12 cellular contexts compared by ENCODE assay signal in genomic region chr17:2086306-2086705, GRCh38. TPM values are rescaled to one million over a fixed set of nuclear protein-coding genes. Genes with fewer than 3 reads are reported as not detected.
A peak's percentile ranks its signal among the peaks of the same experiment; 100 is the strongest.
DNase-seq lines count a peak whose midpoint lies in the region; ATAC-seq and TF ChIP-seq lines count a peak whose summit lies in the region.
"Had no signal": no experiment of that assay in that cellular context is flagged by ENCODE, and none has a peak within 500 bp of the region (broad histone marks: within the 10 kb centered on the region; RNA-seq: fewer than 3 reads in every experiment).

No MANE protein-coding gene starts in this region.

- H3K9me3 Mint-ChIP-seq in activated CD8-positive, alpha-beta memory T cell treated with anti-CD3 and anti-CD28 coated beads, Interleukin-2, amount 10 ng/mL, durations not matched to agents 7 days and 5 days (ENCODE audit: low read depth) = no peaks in the 10 kb centered on the region
- H3K9me3 Mint-ChIP-seq: brain had no signal

- TF ChIP-seq CTCF in VCaP (conservative IDR thresholded peaks at IDR 0.05) (no peak), right lobe of liver (IDR thresholded peaks at IDR 0.05) (no peak), BE2C (IDR thresholded peaks at IDR 0.05; ENCODE audit: low read depth, low read length) (no peak)

- no peaks in the 10 kb centered on the region for H3K27me3 ChIP-seq in right lobe of liver
- no peaks in the 10 kb centered on the region for H3K27me3 ChIP-seq in stomach smooth muscle (ENCODE audit: control insufficient read depth in 1 of 2, insufficient read depth in 2 of 2, low read length in 2 of 2)
- H3K27me3 ChIP-seq in BE2C = no peaks in the 10 kb centered on the region

- H3K4me1 Mint-ChIP-seq in activated CD8-positive, alpha-beta memory T cell treated with anti-CD3 and anti-CD28 coated beads, Interleukin-2, amount 10 ng/mL, durations not matched to agents 7 days and 5 days = peaks cover 95% of the 10 kb centered on the region

- H3K9me3 ChIP-seq in right lobe of liver = no peaks in the 10 kb centered on the region
- no peaks in the 10 kb centered on the region for H3K9me3 ChIP-seq in stomach smooth muscle (ENCODE audit: control insufficient read depth in 2 of 2, low read length in 2 of 2)
- H3K9me3 ChIP-seq in BE2C = no peaks in the 10 kb centered on the region

- peak overlapping the region; percentile 63 for H3K27ac Mint-ChIP-seq in activated CD8-positive, alpha-beta memory T cell treated with anti-CD3 and anti-CD28 coated beads, Interleukin-2, amount 10 ng/mL, durations not matched to agents 7 days and 5 days

- H3K9ac ChIP-seq in stomach smooth muscle (ENCODE audit: low read length in 2 of 2) = no peak overlapping the region

- H3K36me3 ChIP-seq in right lobe of liver (peaks cover 0 to 5% (median 0%) of the 10 kb centered on the region in 4 donors), stomach smooth muscle (ENCODE audit: control insufficient read depth in 2 of 2, insufficient read depth in 2 of 2, low read length in 2 of 2) (peaks cover 11 to 20% of the 10 kb centered on the region in 2 donors), BE2C (no peaks in the 10 kb centered on the region)

- H3K4me3 ChIP-seq in right lobe of liver (no peak overlapping the region), stomach smooth muscle (ENCODE audit: low read length in 2 of 2) (no peak overlapping the region), BE2C (ENCODE audit: low read depth, low read length) (no peak overlapping the region)
- H3K4me3 ChIP-seq: smooth muscle cell had no signal

- intact Hi-C loops in right lobe of liver (cut with DNase I) = no loop called here

- H3K27ac ChIP-seq in VCaP = peak overlapping the region; percentile 88
- H3K27ac ChIP-seq in right lobe of liver = peak overlapping the region; percentile 5 to 82 (median 59)
- H3K27ac ChIP-seq in stomach smooth muscle (ENCODE audit: low read length) = peak overlapping the region; percentile 69

- WGBS in right lobe of liver (ENCODE audit: insufficient coverage, low coverage, low lambda C conversion rate, missing lambda C conversion rate) = 71% methylated on average over 1 of the region's 3 CpGs

- CTCF ChIA-PET in activated CD8-positive, alpha-beta memory T cell treated with anti-CD3 and anti-CD28 coated beads, Interleukin-2, amount 10 ng/mL, durations not matched to agents 7 days and 5 days (lab: Charles Lee) = interaction anchor here (0.8 to 12.2 kb wide), 8 partner anchors 18 to 180 kb away, joined by 3 to 198 read pairs (median 6); partner anchors contain the start of gene HIC1

- peaks cover 0 to 28% (median 6%) of the 10 kb centered on the region in 4 donors for H3K4me1 ChIP-seq in right lobe of liver
- peaks cover 74% of the 10 kb centered on the region for H3K4me1 ChIP-seq in stomach smooth muscle (ENCODE audit: control insufficient read depth, insufficient read depth, low read length)
- peaks cover 23% of the 10 kb centered on the region for H3K4me1 ChIP-seq in BE2C

- ATAC-seq in activated CD8-positive, alpha-beta memory T cell treated with anti-CD3 and anti-CD28 coated beads, Interleukin-2, amount 10 ng/mL, durations not matched to agents 7 days and 5 days = no peak
- no peak for ATAC-seq in right lobe of liver
- ATAC-seq in HG03442 (IDR thresholded peaks at IDR 0.05; ENCODE audit: unreplicated experiment) = no peak

- TF ChIP-seq POLR2A in right lobe of liver (IDR thresholded peaks at IDR 0.05) = no peak

- no peak overlapping the region for H3K4me3 Mint-ChIP-seq in activated CD8-positive, alpha-beta memory T cell treated with anti-CD3 and anti-CD28 coated beads, Interleukin-2, amount 10 ng/mL, durations not matched to agents 7 days and 5 days

- H3K36me3 Mint-ChIP-seq in activated CD8-positive, alpha-beta memory T cell treated with anti-CD3 and anti-CD28 coated beads, Interleukin-2, amount 10 ng/mL, durations not matched to agents 7 days and 5 days = peaks cover 13% of the 10 kb centered on the region

- no peaks in the 10 kb centered on the region for H3K27me3 Mint-ChIP-seq in activated CD8-positive, alpha-beta memory T cell treated with anti-CD3 and anti-CD28 coated beads, Interleukin-2, amount 10 ng/mL, durations not matched to agents 7 days and 5 days
- H3K27me3 Mint-ChIP-seq: brain had no signal

- DNase-seq in activated CD8-positive, alpha-beta memory T cell treated with anti-CD3 and anti-CD28 coated beads, Interleukin-2, amount 10 ng/mL, durations not matched to agents 7 days and 5 days = no peak
- no peak for DNase-seq in activated CD8-positive, alpha-beta memory T cell treated with anti-CD3 and anti-CD28 coated beads for 24 hours
- DNase-seq in right lobe of liver (no peak), HPDE6-E6E7 (ENCODE audit: extremely low spot score) (no peak), BE2C (no peak)
- DNase-seq: ACHN, DMS53 had no signal

RNA-seq across cellular contexts. Expression of gene HIC1, which starts 31.4 kb away (rescaled TPM):
- 100 to 1,000 TPM in 1 of 2 experiments, 10 to 100 TPM in 1; 88.5 to 122 TPM for total RNA-seq in activated CD8-positive, alpha-beta memory T cell treated with anti-CD3 and anti-CD28 coated beads, Interleukin-2, amount 10 ng/mL, durations not matched to agents 7 days and 5 days
- total RNA-seq in right lobe of liver = 10 to 100 TPM in 2 of 6 experiments, 1 to 10 TPM in 4; 4.7 to 14.8 (median 6.1) TPM
- 1.3 TPM for polyA plus RNA-seq in BE2C (2012; ENCODE audit: insufficient read depth, insufficient read length, low read depth)

RNA-seq across cellular contexts. Expression of gene OVCA2, which starts 44.5 kb away (rescaled TPM):
- total RNA-seq in activated CD8-positive, alpha-beta memory T cell treated with anti-CD3 and anti-CD28 coated beads, Interleukin-2, amount 10 ng/mL, durations not matched to agents 7 days and 5 days = 10 to 100 TPM; 31.7 to 42.2 TPM
- 10 to 100 TPM; 10.3 to 36.2 (median 14.8) TPM for total RNA-seq in right lobe of liver
- polyA plus RNA-seq in BE2C (2012; ENCODE audit: insufficient read depth, insufficient read length, low read depth) = 45.7 TPM

RNA-seq across cellular contexts. Expression of gene DPH1, which starts 56.4 kb away (rescaled TPM):
- 10 to 100 TPM; 29.2 to 37.5 TPM for total RNA-seq in activated CD8-positive, alpha-beta memory T cell treated with anti-CD3 and anti-CD28 coated beads, Interleukin-2, amount 10 ng/mL, durations not matched to agents 7 days and 5 days
- 10 to 100 TPM; 20.0 to 41.1 (median 25.4) TPM for total RNA-seq in right lobe of liver
- polyA plus RNA-seq in BE2C (2012; ENCODE audit: insufficient read depth, insufficient read length, low read depth) = 130 TPM

Comparison
In these comparisons a context has a peak if more than half of its experiments do, and no peak if none do; other contexts are left out.
1. RNA of gene HIC1, which starts 31.4 kb away (total RNA-seq): 88.5 to 122 TPM in activated CD8-positive, alpha-beta memory T cell treated with anti-CD3 and anti-CD28 coated beads, Interleukin-2, amount 10 ng/mL, durations not matched to agents 7 days and 5 days; 4.7 to 14.8 TPM in right lobe of liver; every median in the first group is over 4 times any median in the second.
2. Peak in every context shown above with its lines, with median percentiles within 50 percentile points of each other: H3K27ac ChIP-seq.